Comparison of ENCODE assay signal across 8 cellular contexts in genomic region chr17:50421308-50422031, GRCh38. TPM values are rescaled to one million over a fixed set of nuclear protein-coding genes. Genes with fewer than 3 reads are reported as not detected.
DNase-seq lines count a peak whose midpoint lies in the region; ATAC-seq and TF ChIP-seq lines count a peak whose summit lies in the region.

No MANE protein-coding gene starts in this region.

- H3K4me3 ChIP-seq in Peyer's patch (peak overlapping the region in 2 of 4 donors; percentile 0 to 15), skeletal muscle tissue (ENCODE audit: low read length in 3 of 3) (peak overlapping the region in 2 of 3 donors; percentile 25 to 57)

- no peak overlapping the region for H3K9ac ChIP-seq in skeletal muscle tissue (ENCODE audit: low read depth in 1 of 3, low read length in 3 of 3)

- TF ChIP-seq POLR2A in Peyer's patch (IDR thresholded peaks at IDR 0.05) (no peak), erythroblast (IDR thresholded peaks at IDR 0.05; ENCODE audit: low read length) (no peak)

- ATAC-seq in HG02885 (IDR thresholded peaks at IDR 0.05; ENCODE audit: poor library complexity, unreplicated experiment) = no peak

- TF ChIP-seq CTCF in GM20000 (IDR thresholded peaks at IDR 0.05; ENCODE audit: extremely low read depth, missing control alignments) (no peak), Peyer's patch (IDR thresholded peaks at IDR 0.05) (no peak)

- H3K36me3 ChIP-seq in Peyer's patch (no peaks in the 10 kb centered on the region), skeletal muscle tissue (ENCODE audit: control insufficient read depth in 3 of 3, insufficient read depth in 3 of 3, low read length in 3 of 3) (no peaks in the 10 kb centered on the region)

- H3K4me1 ChIP-seq in Peyer's patch (peaks cover 3 to 27% (median 14%) of the 10 kb centered on the region in 4 donors), skeletal muscle tissue (ENCODE audit: control insufficient read depth in 3 of 3, insufficient read depth in 3 of 3, low read length in 3 of 3) (peaks cover 15 to 20% (median 17%) of the 10 kb centered on the region in 3 donors)

- H3K27ac ChIP-seq in Peyer's patch (peak overlapping the region; percentile 61 to 69 (median 66)), skeletal muscle tissue (ENCODE audit: low read depth, low read length) (peak overlapping the region; percentile 37)

- DNase-seq in GM20000 (ENCODE audit: low spot score) (peak; percentile 72), Peyer's patch (no peak), erythroblast (lab: John Stamatoyannopoulos, UW) (peak; percentile 54 to 57), NCI-H82 (lab: John Stamatoyannopoulos, UW) (no peak)
- DNase-seq in stimulated activated CD4-positive, alpha-beta T cell treated with anti-CD3 and anti-CD28 coated beads, Interleukin-12 subunit alpha, Interleukin-12 subunit beta, amount 100 ng/mL, for 4 hours = no peak
- DNase-seq in stimulated activated CD4-positive, alpha-beta T cell treated with anti-CD3 and anti-CD28 coated beads, Interleukin-2, amount 100 ng/mL, for 24 hours = no peak

- H3K9me3 ChIP-seq in Peyer's patch (no peaks in the 10 kb centered on the region), skeletal muscle tissue (ENCODE audit: control insufficient read depth in 3 of 3, low read length in 3 of 3) (no peaks in the 10 kb centered on the region)

- H3K27me3 ChIP-seq in Peyer's patch (no peaks in the 10 kb centered on the region), skeletal muscle tissue (ENCODE audit: control insufficient read depth in 3 of 3, insufficient read depth in 3 of 3, low read length in 3 of 3) (no peaks in the 10 kb centered on the region)

RNA-seq across cellular contexts. Expression of gene ACSF2, which starts 4.5 kb away (rescaled TPM):
- total RNA-seq in Peyer's patch (100 to 1,000 TPM; 143 to 278 (median 189) TPM), skeletal muscle tissue (51.1 TPM)

RNA-seq across cellular contexts. Expression of gene LRRC59, which starts 24.1 kb away (rescaled TPM):
- total RNA-seq in Peyer's patch = 10 to 100 TPM; 57.0 to 89.1 (median 73.2) TPM
- total RNA-seq in skeletal muscle tissue = 43.3 TPM

RNA-seq across cellular contexts. Expression of gene CHAD, which starts 47.2 kb away (rescaled TPM):
- total RNA-seq in Peyer's patch = 10 to 100 TPM in 2 of 4 donors, 1 to 10 TPM in 2; 7.4 to 24.6 (median 14.7) TPM
- total RNA-seq in skeletal muscle tissue = 1.6 TPM

RNA-seq across cellular contexts. Expression of gene EME1, which starts 48.4 kb away (rescaled TPM):
- 10 to 100 TPM in 1 of 4 donors, 1 to 10 TPM in 2, under 1 TPM in 1; 0.53 to 23.1 (median 1.9) TPM for total RNA-seq in Peyer's patch
- 2.1 TPM for total RNA-seq in skeletal muscle tissue

RNA-seq across cellular contexts. Expression of gene MRPL27, which starts 48.5 kb away (rescaled TPM):
- total RNA-seq in Peyer's patch (10 to 100 TPM; 14.0 to 72.8 (median 64.4) TPM), skeletal muscle tissue (65.2 TPM)

Comparison
In these comparisons a context has a peak if more than half of its experiments do, and no peak if none do; other contexts are left out.
1. DNase-seq: peak in GM20000 (single experiment) and erythroblast (2 of 2); none in Peyer's patch (0 of 3), stimulated activated CD4-positive, alpha-beta T cell treated with anti-CD3 and anti-CD28 coated beads, Interleukin-12 subunit alpha, Interleukin-12 subunit beta, amount 100 ng/mL, for 4 hours (single experiment), stimulated activated CD4-positive, alpha-beta T cell treated with anti-CD3 and anti-CD28 coated beads, Interleukin-2, amount 100 ng/mL, for 24 hours (0 of 2) and NCI-H82 (single experiment).